In genomic region chr10:128125944-128126764, GRCh38 we compare ENCODE assay signal across 8 cellular contexts. TPM values are rescaled to one million over a fixed set of nuclear protein-coding genes. Genes with fewer than 3 reads are reported as not detected.
DNase-seq lines count a peak whose midpoint lies in the region; ATAC-seq and TF ChIP-seq lines count a peak whose summit lies in the region.

MKI67 (minus strand) TSS chr10:128126423; CDS start chr10:128125667, 756 bp downstream.

- peak; percentile 97 for DNase-seq in AG20443 (ENCODE audit: low spot score)
- peak; percentile 46 for DNase-seq in NCI-H345 treated with DMSO at 0.1 percent for 48 hours (lab: John Stamatoyannopoulos, UW; ENCODE audit: unreplicated experiment)
- DNase-seq in cerebellar cortex (ENCODE audit: low spot score), result peak; percentile 75
- DNase-seq in kidney epithelial cell (ENCODE audit: low read depth), result peak; percentile 55
- peak; percentile 94 for DNase-seq in stimulated activated CD4-positive, alpha-beta T cell treated with anti-CD3 and anti-CD28 coated beads, Interleukin-15, amount 100 ng/mL, for 24 hours

- ATAC-seq in GM19035 (IDR thresholded peaks at IDR 0.05; ENCODE audit: unreplicated experiment) (peak; percentile 81), HG03280 (IDR thresholded peaks at IDR 0.05; ENCODE audit: unreplicated experiment) (peak; percentile 82)
- ATAC-seq in activated CD4-positive, CD25-positive, alpha-beta regulatory T cell treated with anti-CD3 and anti-CD28 coated beads, Interleukin-2, amount 50 U/mL, for 24 hours, result peak; percentile 85 to 89

- no peaks in the 10 kb centered on the region for H3K27me3 ChIP-seq in kidney epithelial cell (ENCODE audit: control insufficient read depth, insufficient read depth, low read length)

- no peaks in the 10 kb centered on the region for H3K36me3 ChIP-seq in kidney epithelial cell (ENCODE audit: control insufficient read depth, insufficient read depth, low read length)

- no peak for TF ChIP-seq CTCF in kidney epithelial cell (IDR thresholded peaks at IDR 0.05; ENCODE audit: insufficient read depth, low read length, poor library complexity, severe bottlenecking)

- peak within 1 kb of the TSS; percentile 91 for H3K4me3 ChIP-seq in kidney epithelial cell (ENCODE audit: low read depth, low read length)

RNA-seq across cellular contexts. Expression of gene MKI67, which starts in this region (rescaled TPM):
- 5.1 and 5.6 TPM in 2 replicates for total RNA-seq in kidney epithelial cell

Comparison
In these comparisons a context has a peak if more than half of its experiments do, and no peak if none do; other contexts are left out.
1. Peak in every context shown above with its lines: DNase-seq, ATAC-seq and H3K4me3 ChIP-seq.
2. DNase-seq: peak in every context shown above with its lines; median percentile 97 in AG20443; 94 in stimulated activated CD4-positive, alpha-beta T cell treated with anti-CD3 and anti-CD28 coated beads, Interleukin-15, amount 100 ng/mL, for 24 hours; 75 in cerebellar cortex; 55 in kidney epithelial cell; 46 in NCI-H345 treated with DMSO at 0.1 percent for 48 hours.